ENCODE assay signal across 31 cellular contexts in the genomic region with DNA sequence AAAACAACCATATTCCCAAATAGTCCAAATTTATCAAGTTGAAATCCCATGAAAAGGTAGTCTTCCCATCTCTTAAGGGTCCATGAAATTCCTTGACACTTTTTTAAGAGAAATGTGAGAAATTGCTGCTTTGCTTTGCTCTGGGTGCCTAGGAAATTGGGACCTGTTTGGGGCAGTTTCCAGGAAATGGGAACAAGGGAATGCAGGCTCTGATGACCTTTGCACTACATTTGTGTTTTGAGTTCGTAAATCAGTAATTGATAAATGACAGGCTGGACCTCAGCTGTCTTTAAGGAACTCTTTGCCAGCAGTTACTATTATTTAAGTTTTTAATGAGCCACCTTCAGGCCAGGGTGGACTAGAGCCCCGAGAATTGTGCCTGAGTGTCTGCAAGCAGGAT.
"Had no signal": no experiment of that assay in that cellular context is flagged by ENCODE, and none has a peak within 500 bp of the region (broad histone marks: within the 10 kb centered on the region; RNA-seq: fewer than 3 reads in every experiment).

No MANE protein-coding gene starts in this region.

- H3K27ac Mint-ChIP-seq: naive thymus-derived CD4-positive, alpha-beta T cell; natural killer cell; nephron; neural progenitor cell; progenitor cell of endocrine pancreas; stimulated activated memory B cell treated with anti-CD40 and anti-IgM and Interleukin-4, amounts not matched to agents 10 μg/mL and 1 μg/mL and 100 μg/mL, for 72 hours; stimulated activated naive CD8-positive, alpha-beta T cell treated with anti-CD3 and anti-CD28 coated beads, Interleukin-15, Interleukin-2, amounts not matched to agents 100 ng/mL and 50 ng/mL, for 24 hours had no signal

- H3K9ac ChIP-seq: neural progenitor cell, parathyroid adenoma had no signal

- H3K9me3 ChIP-seq: ovary, psoas muscle, spleen, stomach, thoracic aorta, thyroid gland, tibial nerve, upper lobe of left lung, vagina had no signal

- H3K9me3 Mint-ChIP-seq: naive thymus-derived CD4-positive, alpha-beta T cell; natural killer cell; nephron; neural progenitor cell; stimulated activated memory B cell treated with anti-CD40 and anti-IgM and Interleukin-4, amounts not matched to agents 10 μg/mL and 1 μg/mL and 100 μg/mL, for 72 hours; stimulated activated naive CD8-positive, alpha-beta T cell treated with anti-CD3 and anti-CD28 coated beads, Interleukin-15, Interleukin-2, amounts not matched to agents 100 ng/mL and 50 ng/mL, for 24 hours had no signal

- H3K36me3 Mint-ChIP-seq: naive thymus-derived CD4-positive, alpha-beta T cell; natural killer cell; neural progenitor cell; stimulated activated memory B cell treated with anti-CD40 and anti-IgM and Interleukin-4, amounts not matched to agents 10 μg/mL and 1 μg/mL and 100 μg/mL, for 72 hours had no signal

- H3K27me3 ChIP-seq: neural progenitor cell, ovary, spleen, stomach, thyroid gland, tibial nerve, upper lobe of left lung, vagina had no signal

- H3K4me2 ChIP-seq: neural progenitor cell, smooth muscle cell had no signal

- FAIRE-seq: urothelium cell line had no signal

- H3K4me3 Mint-ChIP-seq: naive thymus-derived CD4-positive, alpha-beta T cell; natural killer cell; nephron; neural progenitor cell; stimulated activated memory B cell treated with anti-CD40 and anti-IgM and Interleukin-4, amounts not matched to agents 10 μg/mL and 1 μg/mL and 100 μg/mL, for 72 hours; stimulated activated naive CD8-positive, alpha-beta T cell treated with anti-CD3 and anti-CD28 coated beads, Interleukin-15, Interleukin-2, amounts not matched to agents 100 ng/mL and 50 ng/mL, for 24 hours had no signal

- H3K79me2 ChIP-seq: parathyroid adenoma had no signal

- H3K4me1 Mint-ChIP-seq: naive thymus-derived CD4-positive, alpha-beta T cell; natural killer cell; stimulated activated memory B cell treated with anti-CD40 and anti-IgM and Interleukin-4, amounts not matched to agents 10 μg/mL and 1 μg/mL and 100 μg/mL, for 72 hours had no signal

- ATAC-seq: naive thymus-derived CD4-positive, alpha-beta T cell; natural killer cell; psoas muscle; right cardiac atrium; sciatic nerve; stimulated activated memory B cell treated with anti-CD40 and anti-IgM and Interleukin-4, amounts not matched to agents 10 μg/mL and 1 μg/mL and 100 μg/mL, for 72 hours had no signal

- DNase-seq: naive thymus-derived CD4-positive, alpha-beta T cell; natural killer cell; occipital lobe; ovary; posterior cingulate gyrus; psoas muscle; right cardiac atrium; spleen; stimulated activated CD4-positive, alpha-beta T cell treated with anti-CD3 and anti-CD28 coated beads, Interleukin-12 subunit alpha, Interleukin-12 subunit beta, amount 100 ng/mL, for 4 hours; stimulated activated CD4-positive, alpha-beta T cell treated with anti-CD3 and anti-CD28 coated beads, Interleukin-1b, Interleukin-23, amount 100 ng/mL, for 48 hours; stimulated activated CD4-positive, alpha-beta T cell treated with anti-CD3 and anti-CD28 coated beads, Interleukin-4, amount 100 ng/mL, for 1 hour; stimulated activated CD4-positive, alpha-beta T cell treated with anti-CD3 and anti-CD28 coated beads, Interleukin-4, amount 100 ng/mL, for 4 hours; stimulated activated CD8-positive, alpha-beta memory T cell treated with anti-CD3 and anti-CD28 coated beads, Interleukin-4, amount 100 ng/mL, for 48 hours; stimulated activated naive CD4-positive, alpha-beta T cell treated with Interleukin-2 at 50 U/mL for 16 hours; stomach; thyroid gland; trophoblast cell; upper lobe of left lung had no signal

- H3K36me3 ChIP-seq: neural progenitor cell, ovary, spleen, stomach, thoracic aorta, thyroid gland, tibial nerve, upper lobe of left lung, vagina had no signal

- H2AFZ ChIP-seq: neural progenitor cell, parathyroid adenoma had no signal

- H3K27ac ChIP-seq: neural progenitor cell, ovary, parathyroid adenoma, psoas muscle, skin epidermis, spleen, stomach, thoracic aorta, thyroid gland, tibial nerve, upper lobe of left lung, vagina had no signal

- H3K4me3 ChIP-seq: neural progenitor cell, ovary, psoas muscle, skin epidermis, smooth muscle cell, spleen, stomach, thoracic aorta, thyroid gland, tibial nerve, upper lobe of left lung, vagina had no signal

- H3K4me1 ChIP-seq: parathyroid adenoma, psoas muscle, spleen, stomach, thyroid gland, tibial nerve, upper lobe of left lung, vagina had no signal
